In the genomic region with DNA sequence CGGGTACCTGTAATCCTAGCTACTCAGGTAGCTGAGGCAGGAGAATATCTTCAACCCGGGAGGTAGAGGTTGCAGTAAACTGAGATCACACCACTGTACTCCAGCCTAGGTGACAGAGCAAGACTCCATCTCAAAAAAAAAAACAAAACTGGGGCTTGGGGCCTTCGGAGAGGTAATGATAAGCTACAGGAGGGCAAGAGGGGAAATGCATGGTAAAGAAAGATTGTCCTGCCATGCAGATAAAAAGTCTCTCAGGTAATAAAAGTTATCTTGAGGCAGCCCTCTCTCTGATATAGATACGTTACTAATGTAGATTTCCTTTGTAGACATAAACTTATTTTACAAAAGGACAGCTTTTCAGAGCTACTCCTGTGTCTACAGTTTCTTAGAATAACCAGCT, we compare ENCODE assay signal across 20 cellular contexts.
"Had no signal": no experiment of that assay in that cellular context is flagged by ENCODE, and none has a peak within 500 bp of the region (broad histone marks: within the 10 kb centered on the region; RNA-seq: fewer than 3 reads in every experiment).

No MANE protein-coding gene starts in this region.

- H3K4me3 ChIP-seq: MG63 had no signal

- H3K9me3 ChIP-seq: MG63, SK-N-SH had no signal

- DNase-seq: Karpas-422, KG1, MG63, NCI-H1092, NCI-H1105 treated with DMSO at 0.1 percent for 48 hours, NCI-H1417 treated with DMSO at 0.1 percent for 48 hours, NCI-H146, NCI-H1694 treated with DMSO at 0.1 percent for 48 hours, NCI-H1930, NCI-H2081, NCI-H2107, NCI-H2227 treated with DMSO at 0.1 percent for 48 hours, NCI-H524, NCI-H526 treated with DMSO at 0.1 percent for 48 hours, NCI-H748 treated with DMSO at 0.1 percent for 48 hours, Right ventricle myocardium superior, RPMI8226, SK-N-SH, SW 1271 had no signal

- H3K4me2 ChIP-seq: SK-N-SH had no signal

- H3K9ac ChIP-seq: SK-N-SH had no signal

- H3K27me3 ChIP-seq: MG63 had no signal

- H3K27ac ChIP-seq: HL-60 had no signal
